Comparison of ENCODE assay signal across 15 cellular contexts in the genomic region with DNA sequence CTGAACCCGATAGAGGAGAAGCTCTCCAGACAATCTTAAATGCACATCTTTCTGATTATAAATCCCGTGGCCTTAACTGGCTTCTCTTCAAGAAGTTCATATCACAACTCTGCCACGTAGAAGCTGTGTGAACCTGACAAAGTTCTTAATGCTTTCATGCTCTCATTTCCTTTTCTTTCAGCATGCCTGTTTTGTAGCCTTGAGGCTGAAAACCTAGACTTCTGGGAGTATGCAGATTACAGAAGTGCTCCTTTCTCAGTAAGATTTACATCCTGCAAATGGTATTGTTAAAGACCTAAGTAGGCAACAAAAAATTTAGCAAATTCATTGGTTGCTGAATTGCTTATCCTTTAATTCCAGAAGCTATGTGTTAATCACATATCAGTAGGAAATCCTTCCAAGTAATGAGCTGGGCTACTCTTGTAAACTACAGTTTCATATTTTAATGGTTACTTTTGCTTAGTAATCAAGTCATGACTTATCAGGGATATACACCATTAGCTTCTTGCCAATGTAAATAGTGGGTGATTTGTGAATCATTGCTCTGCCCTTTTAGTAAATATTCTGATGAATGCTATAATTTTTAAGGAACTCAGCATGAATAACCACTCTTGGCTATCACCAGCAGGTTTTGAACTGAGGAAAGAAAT.
DNase-seq lines count a peak whose midpoint lies in the region; ATAC-seq and TF ChIP-seq lines count a peak whose summit lies in the region.
"Had no signal": no experiment of that assay in that cellular context is flagged by ENCODE, and none has a peak within 500 bp of the region (broad histone marks: within the 10 kb centered on the region; RNA-seq: fewer than 3 reads in every experiment).

No MANE protein-coding gene starts in this region.

- DNase-seq in GM03348 (ENCODE audit: low spot score) (peak; percentile 59), NCI-H146 treated with DMSO at 0.1 percent for 48 hours (lab: John Stamatoyannopoulos, UW; ENCODE audit: unreplicated experiment) (peak; percentile 24), dedifferentiated amniotic fluid mesenchymal stem cell (ENCODE audit: extremely low spot score) (peak; percentile 84), omental fat pad (ENCODE audit: low spot score) (no peak), DMS 273 (lab: John Stamatoyannopoulos, UW; ENCODE audit: unreplicated experiment) (no peak), NCI-H82 treated with DMSO at 0.1 percent for 48 hours (lab: John Stamatoyannopoulos, UW; ENCODE audit: unreplicated experiment) (no peak), Kasumi-1 (lab: John Stamatoyannopoulos, UW) (no peak)
- DNase-seq: activated CD4-positive, alpha-beta T cell treated with anti-CD3 and anti-CD28 coated beads for 36 hours; activated naive CD4-positive, alpha-beta T cell treated with Interleukin-2 at 50 U/mL for 16 hours; left colon; NCI-H1436 treated with DMSO at 0.1 percent for 48 hours; psoas muscle; uterus had no signal

- TF ChIP-seq CTCF in omental fat pad (IDR thresholded peaks at IDR 0.05) = no peak

- ATAC-seq in omental fat pad (ENCODE audit: low FRiP score) (peak; percentile 78), GM21723 (IDR thresholded peaks at IDR 0.05; ENCODE audit: unreplicated experiment) (no peak)
- ATAC-seq: activated CD4-positive, alpha-beta T cell treated with anti-CD3 and anti-CD28 coated beads for 36 hours; HCT116; left colon; psoas muscle had no signal

Comparison
In these comparisons a context has a peak if more than half of its experiments do, and no peak if none do; other contexts are left out.
1. DNase-seq: peak in GM03348 (single experiment), NCI-H146 treated with DMSO at 0.1 percent for 48 hours (single experiment) and dedifferentiated amniotic fluid mesenchymal stem cell (single experiment); none in omental fat pad (single experiment), DMS 273 (single experiment), NCI-H82 treated with DMSO at 0.1 percent for 48 hours (single experiment) and Kasumi-1 (0 of 2).